Comparison of ENCODE assay signal across 1 cellular context in the genomic region with DNA sequence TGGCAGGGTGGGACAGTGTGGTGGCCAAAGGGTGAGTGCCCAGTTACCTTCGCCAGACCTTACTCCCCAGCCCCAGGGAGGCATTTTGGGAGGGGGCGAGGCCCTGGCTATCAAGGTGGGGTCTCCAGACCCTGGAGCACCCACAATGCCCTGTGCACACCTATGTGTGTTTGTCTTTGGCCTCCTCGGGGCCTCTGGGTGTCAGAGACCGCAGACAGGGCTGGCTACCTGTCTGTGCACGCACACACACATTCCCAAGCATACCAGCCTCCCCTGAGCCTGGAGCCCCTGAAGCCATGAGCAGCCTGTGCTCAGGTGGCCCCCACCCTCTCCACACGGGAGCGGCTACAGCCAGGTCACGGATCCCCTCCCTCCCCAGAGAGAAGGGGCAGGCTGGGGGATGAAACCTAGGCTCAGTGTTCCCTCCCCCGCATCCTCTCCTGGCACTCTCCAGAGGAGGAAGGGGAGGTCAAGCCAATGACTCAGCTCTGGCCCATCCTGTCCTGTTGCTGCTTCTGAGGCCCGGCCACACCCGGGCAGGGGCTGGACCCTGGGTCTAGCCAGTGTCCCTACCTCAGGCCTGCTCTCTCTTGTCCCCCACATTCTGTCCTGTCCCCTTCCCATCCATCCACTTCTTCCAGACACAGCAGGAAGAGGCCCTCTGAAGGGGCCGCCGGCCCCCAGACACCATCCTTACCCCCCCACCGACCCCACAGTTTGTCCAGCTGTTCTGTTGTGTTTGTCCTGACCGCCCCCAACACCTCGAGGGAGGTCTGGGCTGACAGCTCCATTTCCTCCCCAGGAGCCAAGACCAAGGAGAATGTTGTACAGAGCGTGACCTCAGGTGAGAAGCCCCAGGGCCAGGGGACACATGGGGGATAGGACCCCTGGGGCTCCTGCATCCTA.
TF ChIP-seq lines count a peak whose summit lies in the region.

No MANE protein-coding gene starts in this region.

TF ChIP-seq in K562, 482 proteins besides CTCF, POLR2A, EP300 and RAD21 (continued from another document):
- TF ChIP-seq, protein P1, sequence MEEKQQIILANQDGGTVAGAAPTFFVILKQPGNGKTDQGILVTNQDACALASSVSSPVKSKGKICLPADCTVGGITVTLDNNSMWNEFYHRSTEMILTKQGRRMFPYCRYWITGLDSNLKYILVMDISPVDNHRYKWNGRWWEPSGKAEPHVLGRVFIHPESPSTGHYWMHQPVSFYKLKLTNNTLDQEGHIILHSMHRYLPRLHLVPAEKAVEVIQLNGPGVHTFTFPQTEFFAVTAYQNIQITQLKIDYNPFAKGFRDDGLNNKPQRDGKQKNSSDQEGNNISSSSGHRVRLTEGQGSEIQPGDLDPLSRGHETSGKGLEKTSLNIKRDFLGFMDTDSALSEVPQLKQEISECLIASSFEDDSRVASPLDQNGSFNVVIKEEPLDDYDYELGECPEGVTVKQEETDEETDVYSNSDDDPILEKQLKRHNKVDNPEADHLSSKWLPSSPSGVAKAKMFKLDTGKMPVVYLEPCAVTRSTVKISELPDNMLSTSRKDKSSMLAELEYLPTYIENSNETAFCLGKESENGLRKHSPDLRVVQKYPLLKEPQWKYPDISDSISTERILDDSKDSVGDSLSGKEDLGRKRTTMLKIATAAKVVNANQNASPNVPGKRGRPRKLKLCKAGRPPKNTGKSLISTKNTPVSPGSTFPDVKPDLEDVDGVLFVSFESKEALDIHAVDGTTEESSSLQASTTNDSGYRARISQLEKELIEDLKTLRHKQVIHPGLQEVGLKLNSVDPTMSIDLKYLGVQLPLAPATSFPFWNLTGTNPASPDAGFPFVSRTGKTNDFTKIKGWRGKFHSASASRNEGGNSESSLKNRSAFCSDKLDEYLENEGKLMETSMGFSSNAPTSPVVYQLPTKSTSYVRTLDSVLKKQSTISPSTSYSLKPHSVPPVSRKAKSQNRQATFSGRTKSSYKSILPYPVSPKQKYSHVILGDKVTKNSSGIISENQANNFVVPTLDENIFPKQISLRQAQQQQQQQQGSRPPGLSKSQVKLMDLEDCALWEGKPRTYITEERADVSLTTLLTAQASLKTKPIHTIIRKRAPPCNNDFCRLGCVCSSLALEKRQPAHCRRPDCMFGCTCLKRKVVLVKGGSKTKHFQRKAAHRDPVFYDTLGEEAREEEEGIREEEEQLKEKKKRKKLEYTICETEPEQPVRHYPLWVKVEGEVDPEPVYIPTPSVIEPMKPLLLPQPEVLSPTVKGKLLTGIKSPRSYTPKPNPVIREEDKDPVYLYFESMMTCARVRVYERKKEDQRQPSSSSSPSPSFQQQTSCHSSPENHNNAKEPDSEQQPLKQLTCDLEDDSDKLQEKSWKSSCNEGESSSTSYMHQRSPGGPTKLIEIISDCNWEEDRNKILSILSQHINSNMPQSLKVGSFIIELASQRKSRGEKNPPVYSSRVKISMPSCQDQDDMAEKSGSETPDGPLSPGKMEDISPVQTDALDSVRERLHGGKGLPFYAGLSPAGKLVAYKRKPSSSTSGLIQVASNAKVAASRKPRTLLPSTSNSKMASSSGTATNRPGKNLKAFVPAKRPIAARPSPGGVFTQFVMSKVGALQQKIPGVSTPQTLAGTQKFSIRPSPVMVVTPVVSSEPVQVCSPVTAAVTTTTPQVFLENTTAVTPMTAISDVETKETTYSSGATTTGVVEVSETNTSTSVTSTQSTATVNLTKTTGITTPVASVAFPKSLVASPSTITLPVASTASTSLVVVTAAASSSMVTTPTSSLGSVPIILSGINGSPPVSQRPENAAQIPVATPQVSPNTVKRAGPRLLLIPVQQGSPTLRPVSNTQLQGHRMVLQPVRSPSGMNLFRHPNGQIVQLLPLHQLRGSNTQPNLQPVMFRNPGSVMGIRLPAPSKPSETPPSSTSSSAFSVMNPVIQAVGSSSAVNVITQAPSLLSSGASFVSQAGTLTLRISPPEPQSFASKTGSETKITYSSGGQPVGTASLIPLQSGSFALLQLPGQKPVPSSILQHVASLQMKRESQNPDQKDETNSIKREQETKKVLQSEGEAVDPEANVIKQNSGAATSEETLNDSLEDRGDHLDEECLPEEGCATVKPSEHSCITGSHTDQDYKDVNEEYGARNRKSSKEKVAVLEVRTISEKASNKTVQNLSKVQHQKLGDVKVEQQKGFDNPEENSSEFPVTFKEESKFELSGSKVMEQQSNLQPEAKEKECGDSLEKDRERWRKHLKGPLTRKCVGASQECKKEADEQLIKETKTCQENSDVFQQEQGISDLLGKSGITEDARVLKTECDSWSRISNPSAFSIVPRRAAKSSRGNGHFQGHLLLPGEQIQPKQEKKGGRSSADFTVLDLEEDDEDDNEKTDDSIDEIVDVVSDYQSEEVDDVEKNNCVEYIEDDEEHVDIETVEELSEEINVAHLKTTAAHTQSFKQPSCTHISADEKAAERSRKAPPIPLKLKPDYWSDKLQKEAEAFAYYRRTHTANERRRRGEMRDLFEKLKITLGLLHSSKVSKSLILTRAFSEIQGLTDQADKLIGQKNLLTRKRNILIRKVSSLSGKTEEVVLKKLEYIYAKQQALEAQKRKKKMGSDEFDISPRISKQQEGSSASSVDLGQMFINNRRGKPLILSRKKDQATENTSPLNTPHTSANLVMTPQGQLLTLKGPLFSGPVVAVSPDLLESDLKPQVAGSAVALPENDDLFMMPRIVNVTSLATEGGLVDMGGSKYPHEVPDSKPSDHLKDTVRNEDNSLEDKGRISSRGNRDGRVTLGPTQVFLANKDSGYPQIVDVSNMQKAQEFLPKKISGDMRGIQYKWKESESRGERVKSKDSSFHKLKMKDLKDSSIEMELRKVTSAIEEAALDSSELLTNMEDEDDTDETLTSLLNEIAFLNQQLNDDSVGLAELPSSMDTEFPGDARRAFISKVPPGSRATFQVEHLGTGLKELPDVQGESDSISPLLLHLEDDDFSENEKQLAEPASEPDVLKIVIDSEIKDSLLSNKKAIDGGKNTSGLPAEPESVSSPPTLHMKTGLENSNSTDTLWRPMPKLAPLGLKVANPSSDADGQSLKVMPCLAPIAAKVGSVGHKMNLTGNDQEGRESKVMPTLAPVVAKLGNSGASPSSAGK (IDR thresholded peaks at IDR 0.05): no peak
